ENCODE assay signal across 8 cellular contexts in the genomic region with DNA sequence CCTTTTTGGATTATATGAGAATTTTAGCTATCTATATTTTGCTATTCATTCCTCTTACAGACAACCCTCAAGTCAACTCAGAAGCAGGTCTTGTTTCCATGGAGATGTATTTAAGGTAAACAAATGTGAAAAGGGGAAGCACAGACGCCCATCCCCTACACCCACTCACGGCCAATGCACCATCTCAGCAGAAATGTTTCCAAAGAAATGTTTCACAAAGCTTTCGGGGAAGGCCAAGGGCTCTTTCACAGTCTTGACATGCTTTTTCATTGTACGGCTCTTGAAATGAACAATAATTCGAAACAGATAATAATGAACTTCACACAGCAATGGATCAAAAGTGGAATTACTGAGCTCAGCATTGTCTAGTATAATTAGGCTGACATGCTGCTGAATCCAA.
DNase-seq lines count a peak whose midpoint lies in the region; ATAC-seq lines count a peak whose summit lies in the region.

No MANE protein-coding gene starts in this region.

- peak; percentile 79 for ATAC-seq in GM18517 (IDR thresholded peaks at IDR 0.05; ENCODE audit: unreplicated experiment)
- ATAC-seq in HG02571 (IDR thresholded peaks at IDR 0.05; ENCODE audit: unreplicated experiment) = peak; percentile 67

- DNase-seq in NCI-H2227 (lab: John Stamatoyannopoulos, UW; ENCODE audit: unreplicated experiment) (peak; percentile 49), T-helper 9 cell (no peak), dermis blood vessel endothelial cell (no peak), DMS114 treated with DMSO at 0.1 percent for 48 hours (lab: John Stamatoyannopoulos, UW; ENCODE audit: unreplicated experiment) (no peak)
- peak; percentile 39 for DNase-seq in central memory CD4-positive, alpha-beta T cell
- peak; percentile 85 for DNase-seq in stimulated activated CD4-positive, alpha-beta T cell treated with anti-CD3 and anti-CD28 coated beads, Interleukin-4, amount 100 ng/mL, for 24 hours

Comparison
In these comparisons a context has a peak if more than half of its experiments do, and no peak if none do; other contexts are left out.
1. DNase-seq: peak in NCI-H2227 (single experiment), central memory CD4-positive, alpha-beta T cell (single experiment) and stimulated activated CD4-positive, alpha-beta T cell treated with anti-CD3 and anti-CD28 coated beads, Interleukin-4, amount 100 ng/mL, for 24 hours (single experiment); none in T-helper 9 cell (single experiment), dermis blood vessel endothelial cell (single experiment) and DMS114 treated with DMSO at 0.1 percent for 48 hours (single experiment).